ENCODE assay signal across 8 cellular contexts in the genomic region with DNA sequence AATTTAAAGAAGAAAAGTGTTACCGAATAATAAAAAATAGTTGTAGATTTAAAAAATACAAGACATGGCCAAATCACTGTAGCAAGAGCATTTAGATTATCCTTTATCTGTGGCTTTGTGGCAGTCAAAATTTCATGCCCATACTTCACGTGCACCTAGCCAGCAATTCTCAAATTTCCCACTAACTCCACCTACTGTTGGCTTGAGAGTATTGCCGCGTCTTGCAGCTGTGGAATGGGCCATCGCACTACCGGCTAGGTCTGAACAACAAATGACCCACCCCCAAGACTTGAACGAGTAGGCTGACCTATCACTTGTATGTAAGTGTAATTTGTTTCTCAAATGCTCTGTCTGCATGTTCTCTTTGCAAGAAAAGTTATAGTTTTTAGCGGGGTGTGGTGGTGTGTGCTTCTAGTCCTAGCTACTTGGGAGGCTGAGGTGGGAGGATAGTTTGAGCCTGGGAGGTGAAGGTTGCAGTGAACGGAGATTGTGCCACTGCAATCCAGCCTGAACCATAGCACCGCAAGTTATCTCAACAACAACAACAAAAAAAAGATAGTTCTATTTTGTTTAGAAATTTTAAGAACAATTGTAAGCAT. TPM values are rescaled to one million over a fixed set of nuclear protein-coding genes. Genes with fewer than 3 reads are reported as not detected.
DNase-seq lines count a peak whose midpoint lies in the region; ATAC-seq and TF ChIP-seq lines count a peak whose summit lies in the region.

No MANE protein-coding gene starts in this region.

- H3K4me3 ChIP-seq in GM12864 (ENCODE audit: low read depth, low read length): no peak overlapping the region
- no peak overlapping the region for H3K4me3 ChIP-seq in stomach

- no peaks in the 10 kb centered on the region for H3K36me3 Mint-ChIP-seq in T-helper 2 cell treated with Interferon-gamma antibody and Interleukin-4, amounts not matched to agents 5 μg/mL and 100 μg/mL, for 36 hours (ENCODE audit: low read depth)
- no peaks in the 10 kb centered on the region for H3K36me3 Mint-ChIP-seq in glutamatergic neuron (ENCODE audit: unreplicated experiment)

- H3K9me3 ChIP-seq in stomach: no peaks in the 10 kb centered on the region

- no peak overlapping the region for H3K27ac Mint-ChIP-seq in T-helper 2 cell treated with Interferon-gamma antibody and Interleukin-4, amounts not matched to agents 5 μg/mL and 100 μg/mL, for 36 hours
- no peak overlapping the region for H3K27ac Mint-ChIP-seq in glutamatergic neuron (ENCODE audit: unreplicated experiment)

- TF ChIP-seq POLR2A in stomach (IDR thresholded peaks at IDR 0.05): no peak

- TF ChIP-seq CTCF in 22Rv1 (IDR thresholded peaks at IDR 0.05): peak; percentile 82
- TF ChIP-seq CTCF in GM12864 (IDR thresholded peaks at IDR 0.05; ENCODE audit: low read depth, low read length, missing control alignments): peak; percentile 38
- peak; percentile 75 for TF ChIP-seq CTCF in glutamatergic neuron (IDR thresholded peaks at IDR 0.05; ENCODE audit: partially characterized antibody, unreplicated experiment)
- TF ChIP-seq CTCF in stomach (IDR thresholded peaks at IDR 0.05): peak in 4 of 7 experiments; percentile 35 to 39 (median 38)

- H3K9me3 Mint-ChIP-seq in T-helper 2 cell treated with Interferon-gamma antibody and Interleukin-4, amounts not matched to agents 5 μg/mL and 100 μg/mL, for 36 hours: no peaks in the 10 kb centered on the region
- no peaks in the 10 kb centered on the region for H3K9me3 Mint-ChIP-seq in glutamatergic neuron (ENCODE audit: unreplicated experiment)

- intact Hi-C loops in stomach (cut with DNase I; ENCODE audit: low total_unique reads): no loop called here

- H3K27me3 Mint-ChIP-seq in T-helper 2 cell treated with Interferon-gamma antibody and Interleukin-4, amounts not matched to agents 5 μg/mL and 100 μg/mL, for 36 hours (ENCODE audit: low read depth): peaks cover 3% of the 10 kb centered on the region
- H3K27me3 Mint-ChIP-seq in glutamatergic neuron (ENCODE audit: unreplicated experiment): no peaks in the 10 kb centered on the region

- H3K36me3 ChIP-seq in stomach: no peaks in the 10 kb centered on the region

- DNase-seq in GM12864 (ENCODE audit: low read depth) (no peak), Kasumi-1 (lab: John Stamatoyannopoulos, UW) (peak; percentile 49 to 64), glutamatergic neuron (peak; percentile 56), stomach (peak; percentile 26), glomerular visceral epithelial cell (ENCODE audit: extremely low spot score) (no peak)
- DNase-seq in T-helper 2 cell treated with Interferon-gamma antibody and Interleukin-4, amounts not matched to agents 5 μg/mL and 100 μg/mL, for 36 hours (ENCODE audit: low spot score): peak; percentile 8

- no peak for TF ChIP-seq EP300 in stomach (IDR thresholded peaks at IDR 0.05)

- no peaks in the 10 kb centered on the region for H3K4me1 ChIP-seq in stomach

- no peak overlapping the region for H3K27ac ChIP-seq in 22Rv1
- H3K27ac ChIP-seq in stomach: no peak overlapping the region

- H3K4me1 Mint-ChIP-seq in T-helper 2 cell treated with Interferon-gamma antibody and Interleukin-4, amounts not matched to agents 5 μg/mL and 100 μg/mL, for 36 hours (ENCODE audit: low read depth): no peaks in the 10 kb centered on the region
- H3K4me1 Mint-ChIP-seq in glutamatergic neuron (ENCODE audit: low read depth, unreplicated experiment): no peaks in the 10 kb centered on the region

- no peak overlapping the region for H3K4me3 Mint-ChIP-seq in T-helper 2 cell treated with Interferon-gamma antibody and Interleukin-4, amounts not matched to agents 5 μg/mL and 100 μg/mL, for 36 hours
- no peak overlapping the region for H3K4me3 Mint-ChIP-seq in glutamatergic neuron (ENCODE audit: unreplicated experiment)

- 31 to 39% (median 37%) methylated on average over 10 of the region's 10 CpGs for WGBS in stomach, 5 donors

- no peak for ATAC-seq in HG03039 (IDR thresholded peaks at IDR 0.05; ENCODE audit: unreplicated experiment)

- H3K27me3 ChIP-seq in stomach: no peaks in the 10 kb centered on the region

RNA-seq across cellular contexts. Expression of a gene that starts 4.1 kb away (rescaled TPM):
- total RNA-seq in glutamatergic neuron (ENCODE audit: unreplicated experiment) (not detected), stomach (not detected)
- not detected for polyA plus RNA-seq in stomach

RNA-seq across cellular contexts. Expression of a gene that starts 5.9 kb away (rescaled TPM):
- total RNA-seq in glutamatergic neuron (ENCODE audit: unreplicated experiment) (not detected), stomach (not detected)
- polyA plus RNA-seq in stomach: not detected

RNA-seq across cellular contexts. Expression of a gene that starts 8.4 kb away (rescaled TPM):
- total RNA-seq in glutamatergic neuron (ENCODE audit: unreplicated experiment) (not detected), stomach (not detected)
- not detected for polyA plus RNA-seq in stomach

RNA-seq across cellular contexts. Expression of a gene that starts 38.3 kb away (rescaled TPM):
- total RNA-seq in glutamatergic neuron (ENCODE audit: unreplicated experiment) (not detected), stomach (not detected)
- polyA plus RNA-seq in stomach: not detected

RNA-seq across cellular contexts. Expression of a gene that starts 46.0 kb away (rescaled TPM):
- not detected for total RNA-seq in glutamatergic neuron (ENCODE audit: unreplicated experiment)
- not detected for total RNA-seq in stomach
- polyA plus RNA-seq in stomach: not detected

Comparison
In these comparisons a context has a peak if more than half of its experiments do, and no peak if none do; other contexts are left out.
1. DNase-seq: peak in Kasumi-1 (2 of 2), T-helper 2 cell treated with Interferon-gamma antibody and Interleukin-4, amounts not matched to agents 5 μg/mL and 100 μg/mL, for 36 hours (single experiment), glutamatergic neuron (single experiment) and stomach (single experiment); none in GM12864 (single experiment) and glomerular visceral epithelial cell (single experiment).
2. Peak in every context shown above with its lines, with median percentiles within 50 percentile points of each other: CTCF ChIP-seq.